ENCODE assay signal across 2 cellular contexts in genomic region chr1:92434572-92434971, GRCh38. TPM values are rescaled to one million over a fixed set of nuclear protein-coding genes. Genes with fewer than 3 reads are reported as not detected.
"Had no signal": no experiment of that assay in that cellular context is flagged by ENCODE, and none has a peak within 500 bp of the region (broad histone marks: within the 10 kb centered on the region; RNA-seq: fewer than 3 reads in every experiment).

No MANE protein-coding gene starts in this region.

RNA-seq across cellular contexts. Expression of gene GFI1, which starts 52.2 kb away (rescaled TPM):
- total RNA-seq: lung microvascular endothelial cell had no signal
- polyA plus RNA-seq: hepatocyte had no signal
